1 cellular context compared by ENCODE assay signal in the genomic region with DNA sequence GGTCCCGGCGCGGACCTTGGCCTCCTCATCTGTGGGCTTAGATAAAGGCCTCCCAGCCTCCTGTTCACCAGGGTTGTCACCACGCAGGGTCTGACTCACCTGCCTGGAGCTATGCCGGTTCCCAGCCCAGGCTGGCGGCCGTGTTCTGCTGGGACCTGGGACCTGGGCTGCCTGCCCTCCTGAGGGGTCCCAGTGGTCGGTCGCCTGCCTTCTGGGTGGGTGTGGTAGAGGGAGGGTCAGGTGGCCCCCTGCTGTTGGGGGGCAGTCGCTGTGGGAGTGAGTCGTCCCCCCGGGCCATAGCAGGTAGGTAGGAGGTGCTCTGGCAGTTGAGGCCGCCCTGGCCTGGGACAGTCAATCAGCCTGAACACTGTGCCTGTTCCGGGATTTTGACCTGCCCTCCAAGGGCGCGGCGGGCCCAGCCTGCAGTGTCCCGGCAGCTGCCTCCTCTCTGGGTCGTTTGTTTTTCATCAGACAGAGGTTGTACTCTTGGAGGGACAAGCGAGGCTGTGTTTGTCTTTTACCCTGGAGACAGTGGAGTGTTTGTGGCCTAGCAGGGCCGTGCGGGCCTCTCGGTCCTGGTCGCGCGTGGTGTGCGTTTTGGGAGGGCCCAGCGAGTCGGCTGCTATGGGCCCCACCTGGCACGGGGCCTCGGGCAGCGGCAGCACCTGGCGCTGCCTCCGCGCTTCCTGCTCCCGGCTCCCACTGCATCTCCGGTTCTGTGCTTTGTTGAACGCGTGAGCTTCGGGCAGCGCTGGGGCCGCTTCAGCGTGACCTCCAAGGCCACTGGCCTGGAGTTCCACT.
TF ChIP-seq lines count a peak whose summit lies in the region.

No MANE protein-coding gene starts in this region.

TF ChIP-seq in HepG2, 621 proteins besides CTCF, POLR2A, EP300 and RAD21 (continued from another document and continues in another):
- TF ChIP-seq, protein P1, sequence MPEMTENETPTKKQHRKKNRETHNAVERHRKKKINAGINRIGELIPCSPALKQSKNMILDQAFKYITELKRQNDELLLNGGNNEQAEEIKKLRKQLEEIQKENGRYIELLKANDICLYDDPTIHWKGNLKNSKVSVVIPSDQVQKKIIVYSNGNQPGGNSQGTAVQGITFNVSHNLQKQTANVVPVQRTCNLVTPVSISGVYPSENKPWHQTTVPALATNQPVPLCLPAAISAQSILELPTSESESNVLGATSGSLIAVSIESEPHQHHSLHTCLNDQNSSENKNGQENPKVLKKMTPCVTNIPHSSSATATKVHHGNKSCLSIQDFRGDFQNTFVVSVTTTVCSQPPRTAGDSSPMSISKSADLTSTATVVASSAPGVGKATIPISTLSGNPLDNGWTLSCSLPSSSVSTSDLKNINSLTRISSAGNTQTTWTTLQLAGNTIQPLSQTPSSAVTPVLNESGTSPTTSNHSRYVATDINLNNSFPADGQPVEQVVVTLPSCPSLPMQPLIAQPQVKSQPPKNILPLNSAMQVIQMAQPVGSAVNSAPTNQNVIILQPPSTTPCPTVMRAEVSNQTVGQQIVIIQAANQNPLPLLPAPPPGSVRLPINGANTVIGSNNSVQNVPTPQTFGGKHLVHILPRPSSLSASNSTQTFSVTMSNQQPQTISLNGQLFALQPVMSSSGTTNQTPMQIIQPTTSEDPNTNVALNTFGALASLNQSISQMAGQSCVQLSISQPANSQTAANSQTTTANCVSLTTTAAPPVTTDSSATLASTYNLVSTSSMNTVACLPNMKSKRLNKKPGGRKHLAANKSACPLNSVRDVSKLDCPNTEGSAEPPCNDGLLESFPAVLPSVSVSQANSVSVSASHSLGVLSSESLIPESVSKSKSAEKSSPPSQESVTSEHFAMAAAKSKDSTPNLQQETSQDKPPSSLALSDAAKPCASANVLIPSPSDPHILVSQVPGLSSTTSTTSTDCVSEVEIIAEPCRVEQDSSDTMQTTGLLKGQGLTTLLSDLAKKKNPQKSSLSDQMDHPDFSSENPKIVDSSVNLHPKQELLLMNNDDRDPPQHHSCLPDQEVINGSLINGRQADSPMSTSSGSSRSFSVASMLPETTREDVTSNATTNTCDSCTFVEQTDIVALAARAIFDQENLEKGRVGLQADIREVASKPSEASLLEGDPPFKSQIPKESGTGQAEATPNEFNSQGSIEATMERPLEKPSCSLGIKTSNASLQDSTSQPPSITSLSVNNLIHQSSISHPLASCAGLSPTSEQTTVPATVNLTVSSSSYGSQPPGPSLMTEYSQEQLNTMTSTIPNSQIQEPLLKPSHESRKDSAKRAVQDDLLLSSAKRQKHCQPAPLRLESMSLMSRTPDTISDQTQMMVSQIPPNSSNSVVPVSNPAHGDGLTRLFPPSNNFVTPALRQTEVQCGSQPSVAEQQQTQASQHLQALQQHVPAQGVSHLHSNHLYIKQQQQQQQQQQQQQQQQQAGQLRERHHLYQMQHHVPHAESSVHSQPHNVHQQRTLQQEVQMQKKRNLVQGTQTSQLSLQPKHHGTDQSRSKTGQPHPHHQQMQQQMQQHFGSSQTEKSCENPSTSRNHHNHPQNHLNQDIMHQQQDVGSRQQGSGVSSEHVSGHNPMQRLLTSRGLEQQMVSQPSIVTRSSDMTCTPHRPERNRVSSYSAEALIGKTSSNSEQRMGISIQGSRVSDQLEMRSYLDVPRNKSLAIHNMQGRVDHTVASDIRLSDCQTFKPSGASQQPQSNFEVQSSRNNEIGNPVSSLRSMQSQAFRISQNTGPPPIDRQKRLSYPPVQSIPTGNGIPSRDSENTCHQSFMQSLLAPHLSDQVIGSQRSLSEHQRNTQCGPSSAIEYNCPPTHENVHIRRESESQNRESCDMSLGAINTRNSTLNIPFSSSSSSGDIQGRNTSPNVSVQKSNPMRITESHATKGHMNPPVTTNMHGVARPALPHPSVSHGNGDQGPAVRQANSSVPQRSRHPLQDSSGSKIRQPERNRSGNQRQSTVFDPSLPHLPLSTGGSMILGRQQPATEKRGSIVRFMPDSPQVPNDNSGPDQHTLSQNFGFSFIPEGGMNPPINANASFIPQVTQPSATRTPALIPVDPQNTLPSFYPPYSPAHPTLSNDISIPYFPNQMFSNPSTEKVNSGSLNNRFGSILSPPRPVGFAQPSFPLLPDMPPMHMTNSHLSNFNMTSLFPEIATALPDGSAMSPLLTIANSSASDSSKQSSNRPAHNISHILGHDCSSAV (CRISPR knock-in tag; IDR thresholded peaks at IDR 0.05; ENCODE audit: borderline replicate concordance), result no peak
- TF ChIP-seq ZNF788 (CRISPR knock-in tag; IDR thresholded peaks at IDR 0.05; ENCODE audit: borderline replicate concordance) (peak; percentile 44; the same call in 1 of the 2 replicates), NONO (IDR thresholded peaks at IDR 0.05) (no peak), NONO (CRISPR knock-in tag; conservative IDR thresholded peaks at IDR 0.05) (peak; percentile 77), ZNF124 (CRISPR knock-in tag; IDR thresholded peaks at IDR 0.05) (no peak), RFX5 (IDR thresholded peaks at IDR 0.05; ENCODE audit: low read depth, low read length) (no peak), ELF3 (CRISPR knock-in tag; IDR thresholded peaks at IDR 0.05) (0 out of 2 replicates have a peak, but pooled peaks have one; percentile 9), SRSF9 (IDR thresholded peaks at IDR 0.05; ENCODE audit: borderline replicate concordance, insufficient read depth, low read depth, low read length, poor library complexity, severe bottlenecking) (no peak), HDAC2 (CRISPR knock-in tag; IDR thresholded peaks at IDR 0.05) (peak; percentile 27; the same call in 1 of the 2 replicates), KDM3A (CRISPR knock-in tag; IDR thresholded peaks at IDR 0.05; ENCODE audit: low read depth) (0 out of 2 replicates have a peak, but pooled peaks have one; percentile 21), CEBPG (CRISPR knock-in tag; IDR thresholded peaks at IDR 0.05) (peak; percentile 4; the same call in 1 of the 2 replicates), GABPB1 (CRISPR knock-in tag; IDR thresholded peaks at IDR 0.05) (peak; percentile 51; the same call in 1 of the 2 replicates), HOXA3 (CRISPR knock-in tag; IDR thresholded peaks at IDR 0.05) (peak; percentile 38; the same call in 1 of the 2 replicates), TBP (CRISPR knock-in tag; IDR thresholded peaks at IDR 0.05) (no peak), BRD4 (CRISPR knock-in tag; IDR thresholded peaks at IDR 0.05) (0 out of 2 replicates have a peak, but pooled peaks have one; percentile 29), ZNF136 (CRISPR knock-in tag; IDR thresholded peaks at IDR 0.05; ENCODE audit: low read depth) (no peak), ZFX (CRISPR knock-in tag; IDR thresholded peaks at IDR 0.05; ENCODE audit: low read depth) (peak; percentile 75), ZNF614 (CRISPR knock-in tag; IDR thresholded peaks at IDR 0.05; ENCODE audit: borderline replicate concordance) (0 out of 2 replicates have a peak, but pooled peaks have one; percentile 15)
- TF ChIP-seq, protein P2, sequence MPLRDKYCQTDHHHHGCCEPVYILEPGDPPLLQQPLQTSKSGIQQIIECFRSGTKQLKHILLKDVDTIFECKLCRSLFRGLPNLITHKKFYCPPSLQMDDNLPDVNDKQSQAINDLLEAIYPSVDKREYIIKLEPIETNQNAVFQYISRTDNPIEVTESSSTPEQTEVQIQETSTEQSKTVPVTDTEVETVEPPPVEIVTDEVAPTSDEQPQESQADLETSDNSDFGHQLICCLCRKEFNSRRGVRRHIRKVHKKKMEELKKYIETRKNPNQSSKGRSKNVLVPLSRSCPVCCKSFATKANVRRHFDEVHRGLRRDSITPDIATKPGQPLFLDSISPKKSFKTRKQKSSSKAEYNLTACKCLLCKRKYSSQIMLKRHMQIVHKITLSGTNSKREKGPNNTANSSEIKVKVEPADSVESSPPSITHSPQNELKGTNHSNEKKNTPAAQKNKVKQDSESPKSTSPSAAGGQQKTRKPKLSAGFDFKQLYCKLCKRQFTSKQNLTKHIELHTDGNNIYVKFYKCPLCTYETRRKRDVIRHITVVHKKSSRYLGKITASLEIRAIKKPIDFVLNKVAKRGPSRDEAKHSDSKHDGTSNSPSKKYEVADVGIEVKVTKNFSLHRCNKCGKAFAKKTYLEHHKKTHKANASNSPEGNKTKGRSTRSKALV (CRISPR knock-in tag; IDR thresholded peaks at IDR 0.05), result 0 out of 2 replicates have a peak, but pooled peaks have one; percentile 63
- TF ChIP-seq, protein P3, sequence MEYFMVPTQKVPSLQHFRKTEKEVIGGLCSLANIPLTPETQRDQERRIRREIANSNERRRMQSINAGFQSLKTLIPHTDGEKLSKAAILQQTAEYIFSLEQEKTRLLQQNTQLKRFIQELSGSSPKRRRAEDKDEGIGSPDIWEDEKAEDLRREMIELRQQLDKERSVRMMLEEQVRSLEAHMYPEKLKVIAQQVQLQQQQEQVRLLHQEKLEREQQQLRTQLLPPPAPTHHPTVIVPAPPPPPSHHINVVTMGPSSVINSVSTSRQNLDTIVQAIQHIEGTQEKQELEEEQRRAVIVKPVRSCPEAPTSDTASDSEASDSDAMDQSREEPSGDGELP (IDR thresholded peaks at IDR 0.05; ENCODE audit: borderline replicate concordance, low read depth), result peak; percentile 36; the same call in 1 of the 2 replicates
- TF ChIP-seq, protein P4, sequence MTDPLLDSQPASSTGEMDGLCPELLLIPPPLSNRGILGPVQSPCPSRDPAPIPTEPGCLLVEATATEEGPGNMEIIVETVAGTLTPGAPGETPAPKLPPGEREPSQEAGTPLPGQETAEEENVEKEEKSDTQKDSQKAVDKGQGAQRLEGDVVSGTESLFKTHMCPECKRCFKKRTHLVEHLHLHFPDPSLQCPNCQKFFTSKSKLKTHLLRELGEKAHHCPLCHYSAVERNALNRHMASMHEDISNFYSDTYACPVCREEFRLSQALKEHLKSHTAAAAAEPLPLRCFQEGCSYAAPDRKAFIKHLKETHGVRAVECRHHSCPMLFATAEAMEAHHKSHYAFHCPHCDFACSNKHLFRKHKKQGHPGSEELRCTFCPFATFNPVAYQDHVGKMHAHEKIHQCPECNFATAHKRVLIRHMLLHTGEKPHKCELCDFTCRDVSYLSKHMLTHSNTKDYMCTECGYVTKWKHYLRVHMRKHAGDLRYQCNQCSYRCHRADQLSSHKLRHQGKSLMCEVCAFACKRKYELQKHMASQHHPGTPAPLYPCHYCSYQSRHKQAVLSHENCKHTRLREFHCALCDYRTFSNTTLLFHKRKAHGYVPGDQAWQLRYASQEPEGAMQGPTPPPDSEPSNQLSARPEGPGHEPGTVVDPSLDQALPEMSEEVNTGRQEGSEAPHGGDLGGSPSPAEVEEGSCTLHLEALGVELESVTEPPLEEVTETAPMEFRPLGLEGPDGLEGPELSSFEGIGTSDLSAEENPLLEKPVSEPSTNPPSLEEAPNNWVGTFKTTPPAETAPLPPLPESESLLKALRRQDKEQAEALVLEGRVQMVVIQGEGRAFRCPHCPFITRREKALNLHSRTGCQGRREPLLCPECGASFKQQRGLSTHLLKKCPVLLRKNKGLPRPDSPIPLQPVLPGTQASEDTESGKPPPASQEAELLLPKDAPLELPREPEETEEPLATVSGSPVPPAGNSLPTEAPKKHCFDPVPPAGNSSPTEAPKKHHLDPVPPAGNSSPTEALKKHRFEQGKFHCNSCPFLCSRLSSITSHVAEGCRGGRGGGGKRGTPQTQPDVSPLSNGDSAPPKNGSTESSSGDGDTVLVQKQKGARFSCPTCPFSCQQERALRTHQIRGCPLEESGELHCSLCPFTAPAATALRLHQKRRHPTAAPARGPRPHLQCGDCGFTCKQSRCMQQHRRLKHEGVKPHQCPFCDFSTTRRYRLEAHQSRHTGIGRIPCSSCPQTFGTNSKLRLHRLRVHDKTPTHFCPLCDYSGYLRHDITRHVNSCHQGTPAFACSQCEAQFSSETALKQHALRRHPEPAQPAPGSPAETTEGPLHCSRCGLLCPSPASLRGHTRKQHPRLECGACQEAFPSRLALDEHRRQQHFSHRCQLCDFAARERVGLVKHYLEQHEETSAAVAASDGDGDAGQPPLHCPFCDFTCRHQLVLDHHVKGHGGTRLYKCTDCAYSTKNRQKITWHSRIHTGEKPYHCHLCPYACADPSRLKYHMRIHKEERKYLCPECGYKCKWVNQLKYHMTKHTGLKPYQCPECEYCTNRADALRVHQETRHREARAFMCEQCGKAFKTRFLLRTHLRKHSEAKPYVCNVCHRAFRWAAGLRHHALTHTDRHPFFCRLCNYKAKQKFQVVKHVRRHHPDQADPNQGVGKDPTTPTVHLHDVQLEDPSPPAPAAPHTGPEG (CRISPR knock-in tag; IDR thresholded peaks at IDR 0.05), result 0 out of 2 replicates have a peak, but pooled peaks have one; percentile 53
- TF ChIP-seq, protein P5, sequence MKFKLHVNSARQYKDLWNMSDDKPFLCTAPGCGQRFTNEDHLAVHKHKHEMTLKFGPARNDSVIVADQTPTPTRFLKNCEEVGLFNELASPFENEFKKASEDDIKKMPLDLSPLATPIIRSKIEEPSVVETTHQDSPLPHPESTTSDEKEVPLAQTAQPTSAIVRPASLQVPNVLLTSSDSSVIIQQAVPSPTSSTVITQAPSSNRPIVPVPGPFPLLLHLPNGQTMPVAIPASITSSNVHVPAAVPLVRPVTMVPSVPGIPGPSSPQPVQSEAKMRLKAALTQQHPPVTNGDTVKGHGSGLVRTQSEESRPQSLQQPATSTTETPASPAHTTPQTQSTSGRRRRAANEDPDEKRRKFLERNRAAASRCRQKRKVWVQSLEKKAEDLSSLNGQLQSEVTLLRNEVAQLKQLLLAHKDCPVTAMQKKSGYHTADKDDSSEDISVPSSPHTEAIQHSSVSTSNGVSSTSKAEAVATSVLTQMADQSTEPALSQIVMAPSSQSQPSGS (CRISPR knock-in tag; IDR thresholded peaks at IDR 0.05), result 0 out of 2 replicates have a peak, but pooled peaks have one; percentile 0
- TF ChIP-seq, protein P6, sequence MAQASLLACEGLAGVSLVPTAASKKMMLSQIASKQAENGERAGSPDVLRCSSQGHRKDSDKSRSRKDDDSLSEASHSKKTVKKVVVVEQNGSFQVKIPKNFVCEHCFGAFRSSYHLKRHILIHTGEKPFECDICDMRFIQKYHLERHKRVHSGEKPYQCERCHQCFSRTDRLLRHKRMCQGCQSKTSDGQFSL (CRISPR knock-in tag; IDR thresholded peaks at IDR 0.05), result no peak
- TF ChIP-seq, protein P7, sequence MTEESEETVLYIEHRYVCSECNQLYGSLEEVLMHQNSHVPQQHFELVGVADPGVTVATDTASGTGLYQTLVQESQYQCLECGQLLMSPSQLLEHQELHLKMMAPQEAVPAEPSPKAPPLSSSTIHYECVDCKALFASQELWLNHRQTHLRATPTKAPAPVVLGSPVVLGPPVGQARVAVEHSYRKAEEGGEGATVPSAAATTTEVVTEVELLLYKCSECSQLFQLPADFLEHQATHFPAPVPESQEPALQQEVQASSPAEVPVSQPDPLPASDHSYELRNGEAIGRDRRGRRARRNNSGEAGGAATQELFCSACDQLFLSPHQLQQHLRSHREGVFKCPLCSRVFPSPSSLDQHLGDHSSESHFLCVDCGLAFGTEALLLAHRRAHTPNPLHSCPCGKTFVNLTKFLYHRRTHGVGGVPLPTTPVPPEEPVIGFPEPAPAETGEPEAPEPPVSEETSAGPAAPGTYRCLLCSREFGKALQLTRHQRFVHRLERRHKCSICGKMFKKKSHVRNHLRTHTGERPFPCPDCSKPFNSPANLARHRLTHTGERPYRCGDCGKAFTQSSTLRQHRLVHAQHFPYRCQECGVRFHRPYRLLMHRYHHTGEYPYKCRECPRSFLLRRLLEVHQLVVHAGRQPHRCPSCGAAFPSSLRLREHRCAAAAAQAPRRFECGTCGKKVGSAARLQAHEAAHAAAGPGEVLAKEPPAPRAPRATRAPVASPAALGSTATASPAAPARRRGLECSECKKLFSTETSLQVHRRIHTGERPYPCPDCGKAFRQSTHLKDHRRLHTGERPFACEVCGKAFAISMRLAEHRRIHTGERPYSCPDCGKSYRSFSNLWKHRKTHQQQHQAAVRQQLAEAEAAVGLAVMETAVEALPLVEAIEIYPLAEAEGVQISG (CRISPR knock-in tag; IDR thresholded peaks at IDR 0.05), result peak; percentile 49
- TF ChIP-seq, protein P8, sequence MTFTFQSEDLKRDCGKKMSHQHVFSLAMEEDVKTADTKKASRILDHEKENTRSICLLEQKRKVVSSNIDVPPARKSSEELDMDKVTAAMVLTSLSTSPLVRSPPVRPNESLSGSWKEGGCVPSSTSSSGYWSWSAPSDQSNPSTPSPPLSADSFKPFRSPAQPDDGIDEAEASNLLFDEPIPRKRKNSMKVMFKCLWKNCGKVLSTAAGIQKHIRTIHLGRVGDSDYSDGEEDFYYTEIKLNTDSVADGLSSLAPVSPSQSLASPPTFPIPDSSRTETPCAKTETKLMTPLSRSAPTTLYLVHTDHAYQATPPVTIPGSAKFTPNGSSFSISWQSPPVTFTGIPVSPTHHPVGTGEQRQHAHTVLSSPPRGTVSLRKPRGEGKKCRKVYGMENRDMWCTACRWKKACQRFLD (CRISPR knock-in tag; IDR thresholded peaks at IDR 0.05; ENCODE audit: borderline replicate concordance), result 0 out of 2 replicates have a peak, but pooled peaks have one; percentile 68
